8 cellular contexts compared by ENCODE assay signal in the genomic region with DNA sequence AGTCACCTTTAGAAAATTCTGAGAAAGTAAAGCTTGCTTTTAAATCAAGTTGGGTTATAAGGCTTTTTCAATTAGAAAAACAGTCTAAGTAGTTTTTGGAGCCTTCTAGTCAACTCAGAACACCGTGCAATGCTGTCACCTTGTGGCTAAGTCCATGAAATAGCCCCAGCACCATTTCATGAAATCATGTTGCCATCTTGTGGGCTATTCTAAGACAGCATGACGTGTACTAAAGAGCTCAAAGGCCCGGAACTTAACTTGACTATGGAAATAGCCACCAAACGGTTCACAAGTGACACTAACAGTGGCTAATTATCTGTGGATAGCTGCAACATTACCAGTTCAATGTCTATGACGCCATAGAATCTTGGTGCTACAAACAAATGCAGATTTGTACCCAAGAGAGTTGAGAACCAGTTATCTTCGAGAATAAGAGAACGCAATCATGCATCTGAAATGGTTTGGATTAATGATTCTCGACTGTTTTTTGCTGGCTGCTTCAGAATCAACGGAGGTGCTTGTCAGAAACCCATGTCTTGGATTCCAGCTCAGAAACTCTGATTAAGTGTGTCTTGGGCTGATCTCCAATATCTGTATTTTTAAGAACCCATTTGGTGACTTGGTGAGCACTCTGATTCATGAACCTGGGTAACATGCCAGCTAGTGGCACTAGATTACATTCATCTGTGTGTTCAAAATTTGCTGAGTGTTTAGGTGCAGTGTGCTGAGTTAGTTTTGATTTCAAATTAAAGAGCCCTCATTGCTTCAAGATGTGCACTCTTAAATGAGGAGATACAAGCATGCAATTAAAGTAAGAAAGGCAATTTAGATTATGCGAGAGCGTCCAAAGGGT.
DNase-seq lines count a peak whose midpoint lies in the region; ATAC-seq and TF ChIP-seq lines count a peak whose summit lies in the region.

No MANE protein-coding gene starts in this region.

- no peaks in the 10 kb centered on the region for H3K9me2 ChIP-seq in neural cell (ENCODE audit: insufficient read depth, low read length)

- TF ChIP-seq CTCF in HL-60 (IDR thresholded peaks at IDR 0.05; ENCODE audit: insufficient read depth, low read length) (peak; percentile 93), fibroblast of mammary gland (conservative IDR thresholded peaks at IDR 0.05; ENCODE audit: control insufficient read depth, insufficient read depth, low read depth, low read length) (peak; percentile 100), neural cell (IDR thresholded peaks at IDR 0.05; ENCODE audit: poor library complexity, severe bottlenecking) (peak; percentile 100)

- H3K36me3 ChIP-seq in neural cell (ENCODE audit: insufficient read depth, low read length): no peaks in the 10 kb centered on the region

- no peaks in the 10 kb centered on the region for H3K79me2 ChIP-seq in neural cell (replicated peaks; ENCODE audit: insufficient read depth, low read length)

- no peak for TF ChIP-seq EP300 in neural cell (conservative IDR thresholded peaks at IDR 0.05; ENCODE audit: poor library complexity, severe bottlenecking)

- H3F3A ChIP-seq in neural cell (ENCODE audit: insufficient read depth, low read length, poor library complexity, severe bottlenecking): no peaks in the 10 kb centered on the region

- no peaks in the 10 kb centered on the region for H4K20me1 ChIP-seq in neural cell (ENCODE audit: insufficient read depth)

- H3K4me2 ChIP-seq in neural cell (ENCODE audit: low read length): no peak overlapping the region

- no peaks in the 10 kb centered on the region for H3K27me3 ChIP-seq in HL-60 (ENCODE audit: insufficient read depth, poor library complexity, severe bottlenecking)
- H3K27me3 ChIP-seq in neural cell (ENCODE audit: insufficient read depth, low read depth, low read length): no peaks in the 10 kb centered on the region

- peak; percentile 37 for DNase-seq in EL
- DNase-seq in HL-60 (ENCODE audit: low read depth in 1 of 2, low spot score in 1 of 2): peak; percentile 66 to 76
- peak; percentile 80 for DNase-seq in NCI-H748 (lab: John Stamatoyannopoulos, UW; ENCODE audit: unreplicated experiment)
- DNase-seq in activated CD4-positive, alpha-beta T cell treated with anti-CD3 and anti-CD28 coated beads, Interleukin-2, amount 50 U/mL, for 48 hours: peak; percentile 19 to 43
- peak; percentile 94 for DNase-seq in fibroblast of mammary gland (ENCODE audit: low read depth)
- DNase-seq in cortex of kidney (lab: John Stamatoyannopoulos, UW): no peak

- H3K4me3 ChIP-seq in HL-60 (replicated peaks; ENCODE audit: insufficient read depth, low read length) (no peak overlapping the region), fibroblast of mammary gland (ENCODE audit: control insufficient read depth, low read depth, low read length) (no peak overlapping the region), neural cell (ENCODE audit: low read length) (no peak overlapping the region)

- no peak overlapping the region for H3K27ac ChIP-seq in HL-60 (replicated peaks)
- H3K27ac ChIP-seq in neural cell (ENCODE audit: low read length): no peak overlapping the region

- H3K9me3 ChIP-seq in neural cell (ENCODE audit: low read length): no peaks in the 10 kb centered on the region

- no peak overlapping the region for H2AFZ ChIP-seq in neural cell (ENCODE audit: low read depth, low read length)

- ATAC-seq in GM21423 (IDR thresholded peaks at IDR 0.05; ENCODE audit: unreplicated experiment): peak; percentile 99

- peak; percentile 100 for TF ChIP-seq RAD21 in neural cell (conservative IDR thresholded peaks at IDR 0.05)

- no peak overlapping the region for H3K9ac ChIP-seq in neural cell (ENCODE audit: low read length)

TF ChIP-seq in neural cell, 6 proteins besides CTCF, POLR2A, EP300 and RAD21:
- TF ChIP-seq SMC3 (conservative IDR thresholded peaks at IDR 0.05; ENCODE audit: poor library complexity) (peak; percentile 100), EZH2 (IDR thresholded peaks at IDR 0.05; ENCODE audit: borderline replicate concordance, insufficient read depth, low read length, poor library complexity, severe bottlenecking) (no peak), TAF1 (IDR thresholded peaks at IDR 0.05; ENCODE audit: low read depth) (no peak), POLR2AphosphoS5 (IDR thresholded peaks at IDR 0.05) (no peak)
